20 cellular contexts compared by ENCODE assay signal in the genomic region with DNA sequence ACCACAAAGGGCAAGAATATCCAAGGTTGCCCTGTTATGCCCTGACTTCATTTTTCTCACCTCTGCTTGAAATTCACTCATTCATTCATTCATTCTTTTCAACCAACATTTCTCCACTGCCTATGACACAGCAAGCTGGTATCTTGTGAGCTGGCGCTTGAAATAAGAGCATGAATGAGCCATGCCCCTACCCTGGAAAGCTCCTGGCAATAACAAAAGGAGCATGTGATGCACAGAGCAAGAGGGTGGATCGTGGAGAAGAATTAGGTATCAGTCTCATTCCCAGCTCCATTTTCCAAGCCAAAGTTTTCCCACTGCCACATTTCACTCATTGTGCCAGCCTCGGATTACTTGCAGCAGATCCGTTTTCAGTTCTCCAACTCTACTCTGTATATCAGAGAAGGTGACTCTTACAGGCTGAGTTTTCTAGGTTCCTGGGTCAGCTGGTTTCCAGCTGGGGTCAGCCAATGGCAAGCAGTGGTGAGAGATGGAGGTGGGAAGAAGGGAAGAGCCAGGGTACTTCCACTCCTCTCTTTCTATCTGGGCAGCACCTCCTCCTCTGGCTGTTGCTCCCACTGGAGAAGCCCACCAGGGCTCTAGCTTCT.
DNase-seq lines count a peak whose midpoint lies in the region; ATAC-seq and TF ChIP-seq lines count a peak whose summit lies in the region.
"Had no signal": no experiment of that assay in that cellular context is flagged by ENCODE, and none has a peak within 500 bp of the region (broad histone marks: within the 10 kb centered on the region; RNA-seq: fewer than 3 reads in every experiment).

No MANE protein-coding gene starts in this region.

- peaks cover 7% of the 10 kb centered on the region; the same call in 1 of the 2 replicates for H3K36me3 ChIP-seq in Karpas-422 (ENCODE audit: insufficient read depth, low read length)
- H3K36me3 ChIP-seq: breast epithelium had no signal

- peaks cover 4% of the 10 kb centered on the region for H3K36me3 Mint-ChIP-seq in T-helper 17 cell (ENCODE audit: low read depth)

- no peak overlapping the region for H3K4me3 Mint-ChIP-seq in T-helper 17 cell
- H3K4me3 Mint-ChIP-seq: mesothelial cell of epicardium, neural crest cell had no signal

- H4K20me1 ChIP-seq in Karpas-422 (ENCODE audit: insufficient read depth, low read depth, low read length) = no peaks in the 10 kb centered on the region

- no peak for TF ChIP-seq CTCF in choroid plexus epithelial cell (conservative IDR thresholded peaks at IDR 0.05; ENCODE audit: low read depth, low read length)

- no peaks in the 10 kb centered on the region for H3K27me3 ChIP-seq in Karpas-422 (ENCODE audit: low read length)
- H3K27me3 ChIP-seq: breast epithelium, esophagus muscularis mucosa, hepatocyte had no signal

- H3K4me1 ChIP-seq in Karpas-422 (ENCODE audit: low read length) = peaks cover 21% of the 10 kb centered on the region
- H3K4me1 ChIP-seq: breast epithelium, esophagus muscularis mucosa had no signal

- peaks cover 3% of the 10 kb centered on the region for H3K4me1 Mint-ChIP-seq in T-helper 17 cell

- no peaks in the 10 kb centered on the region for H3K27me3 Mint-ChIP-seq in T-helper 17 cell

- peaks cover 4% of the 10 kb centered on the region; the same call in 1 of the 2 replicates for H3K79me2 ChIP-seq in Karpas-422 (ENCODE audit: low read length)
- H3K79me2 ChIP-seq: hepatocyte had no signal

- no peak overlapping the region for H3K27ac Mint-ChIP-seq in T-helper 17 cell
- H3K27ac Mint-ChIP-seq: mesothelial cell of epicardium had no signal

- H3K4me2 ChIP-seq in Karpas-422 (ENCODE audit: low read depth, low read length, poor library complexity, severe bottlenecking) = peak overlapping the region; percentile 10
- H3K4me2 ChIP-seq: hepatocyte had no signal

- no peak overlapping the region for H3K9ac ChIP-seq in Karpas-422 (ENCODE audit: low read length)

- no peaks in the 10 kb centered on the region for H3K9me2 ChIP-seq in Karpas-422 (replicated peaks; ENCODE audit: insufficient read depth, low read length)

- H3K4me3 ChIP-seq in Karpas-422 (ENCODE audit: low read length) (no peak overlapping the region), choroid plexus epithelial cell (ENCODE audit: low read depth, low read length) (no peak overlapping the region)
- H3K4me3 ChIP-seq: breast epithelium, esophagus muscularis mucosa, hepatocyte had no signal

- H3K27ac ChIP-seq in Karpas-422 (ENCODE audit: low read length) = no peak overlapping the region
- H3K27ac ChIP-seq: breast epithelium, esophagus muscularis mucosa, hepatocyte had no signal

- DNase-seq in GM03348 (ENCODE audit: low spot score) (peak; percentile 9), Karpas-422 (no peak), choroid plexus epithelial cell (ENCODE audit: low read depth) (peak; percentile 11), myocyte (ENCODE audit: low read depth) (peak; percentile 47), T-helper 17 cell (no peak), hippocampal formation (lab: John Stamatoyannopoulos, UW) (no peak)
- DNase-seq: activated CD8-positive, alpha-beta memory T cell treated with anti-CD3 and anti-CD28 coated beads for 24 hours; AML-193; kidney glomerular epithelial cell; NCI-H1694; SHP77; stimulated activated CD4-positive, alpha-beta T cell treated with anti-CD3 and anti-CD28 coated beads, Interleukin-12 subunit alpha, Interleukin-12 subunit beta, amount 100 ng/mL, for 4 hours had no signal

- H2AFZ ChIP-seq in Karpas-422 (ENCODE audit: low read length) = no peak overlapping the region
- H2AFZ ChIP-seq: hepatocyte had no signal

- no peaks in the 10 kb centered on the region for H3K9me3 ChIP-seq in Karpas-422 (ENCODE audit: low read length)
- no peaks in the 10 kb centered on the region for H3K9me3 ChIP-seq in T-helper 17 cell (ENCODE audit: control insufficient read depth, low read length, poor library complexity, severe bottlenecking)
- H3K9me3 ChIP-seq: breast epithelium, esophagus muscularis mucosa had no signal

- ATAC-seq in T-helper 17 cell (no peak), HG03378 (IDR thresholded peaks at IDR 0.05; ENCODE audit: unreplicated experiment) (no peak), GM21723 (IDR thresholded peaks at IDR 0.05; ENCODE audit: unreplicated experiment) (no peak)
- ATAC-seq: activated CD4-positive, CD25-positive, alpha-beta regulatory T cell treated with anti-CD3 and anti-CD28 coated beads, Interleukin-2, amount 50 U/mL, for 24 hours had no signal

Comparison
In these comparisons a context has a peak if more than half of its experiments do, and no peak if none do; other contexts are left out.
1. DNase-seq: peak in GM03348 (single experiment), choroid plexus epithelial cell (single experiment) and myocyte (single experiment); none in Karpas-422 (single experiment), T-helper 17 cell (0 of 3) and hippocampal formation (0 of 2).